Comparison of ENCODE assay signal across 34 cellular contexts in the genomic region with DNA sequence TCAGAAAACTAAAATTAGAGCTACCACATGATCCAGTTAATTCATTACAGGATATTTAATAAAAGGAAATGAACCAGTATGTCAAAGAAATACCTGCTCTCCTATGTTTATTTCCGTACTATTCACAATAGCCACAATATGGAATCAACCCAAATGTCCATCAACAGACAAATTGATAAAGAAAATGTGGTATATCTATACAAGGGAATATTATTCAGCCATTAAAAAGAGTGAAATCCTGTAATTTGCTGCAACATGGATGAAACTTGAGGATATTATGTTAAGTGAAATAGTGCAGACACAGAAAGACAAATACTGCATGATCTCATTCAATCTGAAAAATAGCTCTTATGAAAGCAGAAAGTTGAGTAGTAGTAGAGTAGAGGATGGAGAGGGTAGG.
"Had no signal": no experiment of that assay in that cellular context is flagged by ENCODE, and none has a peak within 500 bp of the region (broad histone marks: within the 10 kb centered on the region; RNA-seq: fewer than 3 reads in every experiment).

No MANE protein-coding gene starts in this region.

- H3K27me3 ChIP-seq: MG63 had no signal

- H3K9ac ChIP-seq: KMS-11 had no signal

- H3K4me3 ChIP-seq: MG63 had no signal

- H3K36me3 ChIP-seq: MG63 had no signal

- DNase-seq: Karpas-422, Kasumi-1, MG63, MM.1S, MV-4-11, NCI-H1048, NCI-H1092, NCI-H1092 treated with DMSO at 0.1 percent for 48 hours, NCI-H1105, NCI-H1105 treated with DMSO at 0.1 percent for 48 hours, NCI-H1417, NCI-H1417 treated with DMSO at 0.1 percent for 48 hours, NCI-H1436, NCI-H1436 treated with DMSO at 0.1 percent for 48 hours, NCI-H146, NCI-H1694, NCI-H1694 treated with DMSO at 0.1 percent for 48 hours, NCI-H187, NCI-H187 treated with DMSO at 0.1 percent for 48 hours, NCI-H1930, NCI-H2029, NCI-H2029 treated with DMSO at 0.1 percent for 48 hours, NCI-H2081, NCI-H2081 treated with DMSO at 0.1 percent for 48 hours, NCI-H2107, NCI-H2171, NCI-H2171 treated with DMSO at 0.1 percent for 48 hours, NCI-H2227 treated with DMSO at 0.1 percent for 48 hours, NCI-H226, NCI-H345, NCI-H446, NCI-H446 treated with DMSO at 0.1 percent for 48 hours, NCI-H510A had no signal

- H3K4me2 ChIP-seq: KMS-11 had no signal

- H3K27ac ChIP-seq: KMS-11 had no signal
